ENCODE assay signal across 2 cellular contexts in genomic region chr3:50203113-50203852, GRCh38.
TF ChIP-seq lines count a peak whose summit lies in the region.

No MANE protein-coding gene starts in this region.

TF ChIP-seq in HEK293, 187 proteins besides CTCF, POLR2A, EP300 and RAD21:
- TF ChIP-seq ZBTB17 (tag by site-specific recombination; IDR thresholded peaks at IDR 0.05), result peak; percentile 52; the same call in 1 of the 2 replicates
- TF ChIP-seq ZNF202 (tag by site-specific recombination; IDR thresholded peaks at IDR 0.05; ENCODE audit: borderline replicate concordance), result no peak

TF ChIP-seq in H1, 55 proteins besides CTCF, POLR2A, EP300 and RAD21:
- TF ChIP-seq CEBPB (IDR thresholded peaks at IDR 0.05; ENCODE audit: low read depth, low read length), result no peak
- TF ChIP-seq POLR2AphosphoS5 (IDR thresholded peaks at IDR 0.05; ENCODE audit: low read depth, low read length), result no peak
- no peak for TF ChIP-seq FOSL1 (IDR thresholded peaks at IDR 0.05; ENCODE audit: insufficient read depth, low read depth, low read length)
- TF ChIP-seq ATF3 (IDR thresholded peaks at IDR 0.05; ENCODE audit: insufficient read depth, low read depth, low read length), result no peak
- no peak for TF ChIP-seq JUND (IDR thresholded peaks at IDR 0.05; ENCODE audit: low read length)
- TF ChIP-seq TAF1 (IDR thresholded peaks at IDR 0.05; ENCODE audit: low read depth, low read length), result no peak
- TF ChIP-seq ASH2L (IDR thresholded peaks at IDR 0.05; ENCODE audit: low read length), result no peak
- no peak for TF ChIP-seq TAF7 (optimal IDR thresholded peaks at IDR 0.05; ENCODE audit: borderline replicate concordance, low read depth, low read length)
- TF ChIP-seq TBP (IDR thresholded peaks at IDR 0.05; ENCODE audit: low read depth, low read length), result no peak
